ENCODE assay signal across 8 cellular contexts in the genomic region with DNA sequence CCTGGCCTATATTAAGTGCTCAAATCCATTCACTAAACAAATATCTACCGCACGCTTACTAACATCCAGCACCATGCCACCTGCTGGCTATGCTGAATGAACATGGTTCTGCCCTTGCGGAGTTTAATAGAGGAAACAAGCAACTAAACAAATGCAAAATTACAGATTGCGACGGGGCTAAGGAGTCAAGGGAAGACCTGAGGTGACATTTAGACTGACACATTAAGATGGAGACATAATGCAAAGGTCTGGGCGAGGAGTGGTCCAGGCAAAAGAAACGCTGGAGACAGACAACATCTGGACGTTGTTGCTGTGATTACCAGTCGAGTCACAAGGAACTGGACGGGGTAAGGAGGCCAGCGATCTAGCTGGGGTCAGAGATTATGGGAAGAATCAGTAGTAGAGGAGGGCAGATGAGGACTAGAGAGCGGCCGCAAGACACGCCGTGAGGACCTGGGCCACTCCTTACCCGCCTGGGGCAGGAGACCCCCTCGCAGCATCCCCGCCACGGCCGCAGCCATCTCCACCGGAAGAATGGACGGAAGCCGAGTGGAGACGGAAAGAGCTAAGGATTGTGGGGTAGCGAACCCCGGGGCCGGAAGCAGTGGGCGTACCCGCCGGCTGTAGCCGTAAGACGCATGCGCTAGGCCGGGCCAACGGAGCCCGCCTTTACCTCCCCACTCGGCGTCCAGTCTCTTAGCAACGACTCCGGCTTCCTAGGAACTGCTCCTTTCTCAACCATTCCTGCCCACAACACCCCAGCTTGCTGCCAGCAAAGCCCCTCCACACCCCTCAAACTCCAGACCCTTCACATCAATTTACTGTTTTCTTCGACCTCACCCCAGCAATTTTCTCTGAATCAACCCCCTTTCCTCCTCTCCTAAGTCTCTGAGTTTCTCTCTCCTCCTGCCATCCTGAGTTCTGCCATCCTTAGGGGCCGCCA. TPM values are rescaled to one million over a fixed set of nuclear protein-coding genes. Genes with fewer than 3 reads are reported as not detected.
DNase-seq lines count a peak whose midpoint lies in the region; ATAC-seq and TF ChIP-seq lines count a peak whose summit lies in the region.

A gene with protein sequence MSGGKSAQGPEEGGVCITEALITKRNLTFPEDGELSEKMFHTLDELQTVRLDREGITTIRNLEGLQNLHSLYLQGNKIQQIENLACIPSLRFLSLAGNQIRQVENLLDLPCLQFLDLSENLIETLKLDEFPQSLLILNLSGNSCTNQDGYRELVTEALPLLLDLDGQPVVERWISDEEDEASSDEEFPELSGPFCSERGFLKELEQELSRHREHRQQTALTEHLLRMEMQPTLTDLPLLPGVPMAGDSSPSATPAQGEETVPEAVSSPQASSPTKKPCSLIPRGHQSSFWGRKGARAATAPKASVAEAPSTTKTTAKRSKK (plus strand): TSS at position 680 of the 943 bp plus-strand sequence. CDS start 320 bp downstream, outside the sequence.
A gene (minus strand): TSS at position 551 of the 943 bp plus-strand sequence. CDS start 30 bp downstream, at position 521.

- peak within 1 kb of the TSS; percentile 92 for H3K4me3 Mint-ChIP-seq in activated naive CD8-positive, alpha-beta T cell treated with anti-CD3 and anti-CD28 coated beads, Interleukin-2, amount 50 U/mL, for 24 hours

- TF ChIP-seq POLR2A in heart left ventricle (IDR thresholded peaks at IDR 0.05), result peak in 1 of 2 donors; percentile 85
- TF ChIP-seq POLR2A in upper lobe of left lung (IDR thresholded peaks at IDR 0.05), result peak in 3 of 4 donors; percentile 70 to 92 (median 70)

- H3K4me3 ChIP-seq in SU-DHL-6 (ENCODE audit: insufficient read depth, low read length, poor library complexity, severe bottlenecking), result peak within 1 kb of the TSS; percentile 82
- H3K4me3 ChIP-seq in heart left ventricle, result peak within 1 kb of the TSS; percentile 68 to 93 (median 77)
- peak within 1 kb of the TSS; percentile 72 to 92 (median 80) for H3K4me3 ChIP-seq in upper lobe of left lung

- H3K27me3 ChIP-seq in SU-DHL-6 (ENCODE audit: low read length) (no peaks in the 10 kb centered on the region), heart left ventricle (no peaks in the 10 kb centered on the region), upper lobe of left lung (no peaks in the 10 kb centered on the region)

- 0 to 1% (median 1%) methylated on average over 28 to 42 of the region's 42 CpGs for WGBS in heart left ventricle, 4 donors
- 0% methylated on average over 42 of the region's 42 CpGs for WGBS in upper lobe of left lung, 2 donors

- H3K4me2 ChIP-seq in SU-DHL-6 (ENCODE audit: low read depth, low read length, poor library complexity, severe bottlenecking), result peak within 1 kb of the TSS; percentile 99

- H3K4me1 ChIP-seq in heart left ventricle (peaks cover 0 to 52% (median 24%) of the 10 kb centered on the region in 12 donors), upper lobe of left lung (peaks cover 30 to 51% (median 36%) of the 10 kb centered on the region in 4 donors)

- H2AFZ ChIP-seq in SU-DHL-6 (ENCODE audit: low read depth, low read length, severe bottlenecking), result peak within 1 kb of the TSS; percentile 83

- H3K36me3 ChIP-seq in SU-DHL-6 (ENCODE audit: low read length), result peaks cover 2% of the 10 kb centered on the region; the same call in 1 of the 2 replicates
- peaks cover 0 to 41% (median 31%) of the 10 kb centered on the region in 9 donors for H3K36me3 ChIP-seq in heart left ventricle
- H3K36me3 ChIP-seq in upper lobe of left lung, result peaks cover 8 to 34% (median 24%) of the 10 kb centered on the region in 4 donors

- peaks cover 14% of the 10 kb centered on the region for H3K79me2 ChIP-seq in SU-DHL-6 (ENCODE audit: insufficient read depth, low read length)

- H3K9ac ChIP-seq in SU-DHL-6 (ENCODE audit: low read length), result peak within 1 kb of the TSS; percentile 78

- TF ChIP-seq EP300 in upper lobe of left lung (IDR thresholded peaks at IDR 0.05), result peak in 1 of 4 donors; percentile 52

- DNase-seq in NCI-H1417 (lab: John Stamatoyannopoulos, UW) (peak; percentile 92 to 97 (median 93)), heart left ventricle (peak; percentile 94 to 96 (median 95)), pons (ENCODE audit: low spot score) (peak; percentile 88), upper lobe of left lung (peak; percentile 95 to 96)
- DNase-seq in activated naive CD8-positive, alpha-beta T cell treated with anti-CD3 and anti-CD28 coated beads, Interleukin-2, amount 50 U/mL, for 24 hours, result peak; percentile 95

- H3K27me3 Mint-ChIP-seq in activated naive CD8-positive, alpha-beta T cell treated with anti-CD3 and anti-CD28 coated beads, Interleukin-2, amount 50 U/mL, for 24 hours, result peaks cover 2% of the 10 kb centered on the region

- peak within 1 kb of the TSS; percentile 82 for H3K27ac Mint-ChIP-seq in activated naive CD8-positive, alpha-beta T cell treated with anti-CD3 and anti-CD28 coated beads, Interleukin-2, amount 50 U/mL, for 24 hours

- no peaks in the 10 kb centered on the region for H3F3A ChIP-seq in SU-DHL-6 (ENCODE audit: insufficient read depth)

- H3K9me2 ChIP-seq in SU-DHL-6 (replicated peaks; ENCODE audit: insufficient read depth, low read length), result no peaks in the 10 kb centered on the region

- ATAC-seq in HG02759 (IDR thresholded peaks at IDR 0.05; ENCODE audit: unreplicated experiment), result peak; percentile 90
- ATAC-seq in activated naive CD8-positive, alpha-beta T cell treated with anti-CD3 and anti-CD28 coated beads, Interleukin-2, amount 50 U/mL, for 24 hours, result peak; percentile 86
- peak; percentile 95 to 98 (median 96) for ATAC-seq in heart left ventricle
- ATAC-seq in upper lobe of left lung (ENCODE audit: low FRiP score in 2 of 2), result peak; percentile 94 to 98

- TF ChIP-seq CTCF in GM12874 (IDR thresholded peaks at IDR 0.05; ENCODE audit: insufficient read depth, low read depth, low read length), result peak; percentile 31
- TF ChIP-seq CTCF in SU-DHL-6 (IDR thresholded peaks at IDR 0.05; ENCODE audit: insufficient read depth, low read length, poor library complexity, severe bottlenecking), result peak; percentile 36
- TF ChIP-seq CTCF in heart left ventricle (IDR thresholded peaks at IDR 0.05), result peak in 1 of 12 donors; percentile 18
- TF ChIP-seq CTCF in upper lobe of left lung (IDR thresholded peaks at IDR 0.05), result peak in 1 of 6 experiments; percentile 44

- peaks cover 46% of the 10 kb centered on the region for H3K4me1 Mint-ChIP-seq in activated naive CD8-positive, alpha-beta T cell treated with anti-CD3 and anti-CD28 coated beads, Interleukin-2, amount 50 U/mL, for 24 hours

- H4K20me1 ChIP-seq in SU-DHL-6 (ENCODE audit: low read depth, low read length), result no peaks in the 10 kb centered on the region

- peaks cover 23% of the 10 kb centered on the region for H3K36me3 Mint-ChIP-seq in activated naive CD8-positive, alpha-beta T cell treated with anti-CD3 and anti-CD28 coated beads, Interleukin-2, amount 50 U/mL, for 24 hours (ENCODE audit: low read depth)

- intact Hi-C loops in heart left ventricle (cut with DNase I), result no loop called here

- peak within 1 kb of the TSS; percentile 23 for H3K27ac ChIP-seq in SU-DHL-6 (ENCODE audit: low read depth, low read length)
- H3K27ac ChIP-seq in heart left ventricle, result peak within 1 kb of the TSS in 11 of 12 donors; percentile 53 to 86 (median 75)
- H3K27ac ChIP-seq in upper lobe of left lung, result peak within 1 kb of the TSS; percentile 78 to 85 (median 84)

- H3K9me3 Mint-ChIP-seq in activated naive CD8-positive, alpha-beta T cell treated with anti-CD3 and anti-CD28 coated beads, Interleukin-2, amount 50 U/mL, for 24 hours, result no peaks in the 10 kb centered on the region

- H3K9me3 ChIP-seq in SU-DHL-6 (ENCODE audit: insufficient read depth, low read length), result no peaks in the 10 kb centered on the region
- H3K9me3 ChIP-seq in heart left ventricle, result no peaks in the 10 kb centered on the region
- no peaks in the 10 kb centered on the region for H3K9me3 ChIP-seq in upper lobe of left lung

RNA-seq across cellular contexts. Expression of the first gene that starts in this region (rescaled TPM):
- total RNA-seq in heart left ventricle (under 1 TPM in 7 of 9 donors, not detected in 2; 0.22 to 0.44 (median 0.35) TPM), upper lobe of left lung (10 to 100 TPM in 1 of 6 donors, 1 to 10 TPM in 4, under 1 TPM in 1; 0.49 to 23.5 (median 9.1) TPM)
- under 1 TPM; 0.17 to 0.23 TPM for polyA plus RNA-seq in heart left ventricle

RNA-seq across cellular contexts. Expression of the second gene that starts in this region (rescaled TPM):
- 10 to 100 TPM; 45.8 to 79.2 (median 63.2) TPM for total RNA-seq in heart left ventricle
- polyA plus RNA-seq in heart left ventricle, result 10 to 100 TPM; 43.8 to 64.5 TPM
- 10 to 100 TPM; 23.1 to 44.2 (median 28.6) TPM for total RNA-seq in upper lobe of left lung

Comparison
In these comparisons a context has a peak if more than half of its experiments do, and no peak if none do; other contexts are left out.
1. Peak in every context shown above with its lines: DNase-seq, ATAC-seq, H3K4me3 ChIP-seq and H3K27ac ChIP-seq.
2. H3K27ac ChIP-seq: peak in every context shown above with its lines; median percentile 84 in upper lobe of left lung; 75 in heart left ventricle; 23 in SU-DHL-6.